Comparison of ENCODE assay signal across 25 cellular contexts in the genomic region with DNA sequence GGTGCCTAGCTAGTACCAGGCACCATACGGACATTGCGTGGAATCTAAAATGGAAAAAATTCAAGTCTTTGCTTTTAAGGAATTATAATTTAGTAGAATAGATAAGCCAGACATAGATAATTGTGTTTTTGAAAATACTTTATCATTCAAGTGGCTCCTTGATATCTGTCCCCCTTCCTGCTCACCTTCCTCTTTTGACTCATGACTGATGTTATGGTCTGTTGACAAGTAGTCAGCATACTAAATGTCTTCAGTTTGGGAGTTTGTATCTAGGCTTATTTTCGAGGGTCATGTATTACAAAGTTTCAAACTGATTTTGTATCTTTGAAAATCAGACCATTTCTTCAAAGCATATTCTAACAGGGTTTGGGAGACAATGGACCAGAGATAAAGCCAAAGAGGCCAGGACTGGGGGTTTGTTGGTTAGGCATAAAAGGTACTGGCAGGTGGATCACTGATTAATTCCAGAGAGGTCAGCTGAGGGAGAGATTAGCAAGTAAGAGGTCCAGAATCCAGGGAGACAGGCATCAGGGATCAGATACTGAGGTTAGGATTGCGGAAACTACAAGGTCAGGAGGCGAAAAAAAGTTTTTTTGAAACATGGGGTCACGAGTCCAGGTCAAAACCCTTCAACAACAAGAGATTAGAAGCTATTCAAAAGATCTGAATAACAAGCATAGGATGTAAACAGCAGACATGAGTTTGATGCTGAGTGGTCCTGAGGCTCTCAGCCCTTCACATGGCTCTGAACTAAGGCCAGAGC. TPM values are rescaled to one million over a fixed set of nuclear protein-coding genes. Genes with fewer than 3 reads are reported as not detected.
A peak's percentile ranks its signal among the peaks of the same experiment; 100 is the strongest.
DNase-seq lines count a peak whose midpoint lies in the region; ATAC-seq and TF ChIP-seq lines count a peak whose summit lies in the region.
"Had no signal": no experiment of that assay in that cellular context is flagged by ENCODE, and none has a peak within 500 bp of the region (broad histone marks: within the 10 kb centered on the region; RNA-seq: fewer than 3 reads in every experiment).

No MANE protein-coding gene starts in this region.

- H3K27me3 Mint-ChIP-seq in naive B cell (no peaks in the 10 kb centered on the region), HFFc6 (ENCODE audit: insufficient read depth) (no peaks in the 10 kb centered on the region), endothelial cell (ENCODE audit: unreplicated experiment) (no peaks in the 10 kb centered on the region)
- H3K27me3 Mint-ChIP-seq: activated naive CD4-positive, alpha-beta T cell treated with anti-CD3 and anti-CD28 coated beads, Interleukin-2, amount 10 ng/mL, durations not matched to agents 7 days and 5 days; CD4-positive, CD25-positive, alpha-beta regulatory T cell had no signal

- DNase-seq in NCI-H526 treated with DMSO at 0.1 percent for 48 hours (lab: John Stamatoyannopoulos, UW) (peak; percentile 9), naive B cell (peak; percentile 44), HFFc6 (no peak), cortex of kidney (lab: John Stamatoyannopoulos, UW) (no peak), NCI-H187 treated with DMSO at 0.1 percent for 48 hours (lab: John Stamatoyannopoulos, UW) (no peak), endothelial cell (ENCODE audit: low spot score) (no peak)
- DNase-seq: activated CD4-positive, alpha-beta T cell treated with anti-CD3 and anti-CD28 coated beads for 1 hour; activated naive CD4-positive, alpha-beta T cell treated with anti-CD3 and anti-CD28 coated beads, Interleukin-2, amount 10 ng/mL, durations not matched to agents 7 days and 5 days; activated T-cell treated with anti-CD3 and anti-CD28 coated beads, Interleukin-2, amount 50 U/mL, for 72 hours; anterior cingulate cortex; caudate nucleus; CD4-positive, CD25-positive, alpha-beta regulatory T cell; DMS153; lower lobe of right lung; NCI-H2029 treated with DMSO at 0.1 percent for 48 hours; testis had no signal

- no peaks in the 10 kb centered on the region for H4K20me1 ChIP-seq in BLaER1

- peaks cover 0 to 2% (median 0%) of the 10 kb centered on the region in 7 donors for H3K9me3 Mint-ChIP-seq in naive B cell
- peaks cover 47% of the 10 kb centered on the region for H3K9me3 Mint-ChIP-seq in HFFc6
- no peaks in the 10 kb centered on the region for H3K9me3 Mint-ChIP-seq in endothelial cell (ENCODE audit: unreplicated experiment)
- H3K9me3 Mint-ChIP-seq: activated naive CD4-positive, alpha-beta T cell treated with anti-CD3 and anti-CD28 coated beads, Interleukin-2, amount 10 ng/mL, durations not matched to agents 7 days and 5 days; activated T-cell treated with anti-CD3 and anti-CD28 coated beads, Interleukin-2, amount 50 U/mL, for 72 hours had no signal

- H3K9me3 ChIP-seq in BLaER1: 0 out of 2 replicates have a peak, but pooled peaks cover under 1% of the 10 kb centered on the region
- H3K9me3 ChIP-seq: lower lobe of right lung, testis had no signal

- no peaks in the 10 kb centered on the region for H3K27me3 ChIP-seq in BLaER1
- H3K27me3 ChIP-seq: testis had no signal

- H3K27ac Mint-ChIP-seq in naive B cell: peak overlapping the region; percentile 98 to 99 (median 99)
- H3K27ac Mint-ChIP-seq in HFFc6: no peak overlapping the region
- H3K27ac Mint-ChIP-seq in endothelial cell (ENCODE audit: unreplicated experiment): no peak overlapping the region
- H3K27ac Mint-ChIP-seq: activated naive CD4-positive, alpha-beta T cell treated with anti-CD3 and anti-CD28 coated beads, Interleukin-2, amount 10 ng/mL, durations not matched to agents 7 days and 5 days; activated T-cell treated with anti-CD3 and anti-CD28 coated beads, Interleukin-2, amount 50 U/mL, for 72 hours; CD4-positive, CD25-positive, alpha-beta regulatory T cell had no signal

- TF ChIP-seq CTCF in HFFc6 (IDR thresholded peaks at IDR 0.05) (no peak), endothelial cell (IDR thresholded peaks at IDR 0.05; ENCODE audit: unreplicated experiment) (no peak)

- H3K4me3 Mint-ChIP-seq in naive B cell (peak overlapping the region; percentile 24 to 88 (median 76)), HFFc6 (no peak overlapping the region), endothelial cell (ENCODE audit: unreplicated experiment) (no peak overlapping the region)
- H3K4me3 Mint-ChIP-seq: activated naive CD4-positive, alpha-beta T cell treated with anti-CD3 and anti-CD28 coated beads, Interleukin-2, amount 10 ng/mL, durations not matched to agents 7 days and 5 days; activated T-cell treated with anti-CD3 and anti-CD28 coated beads, Interleukin-2, amount 50 U/mL, for 72 hours; CD4-positive, CD25-positive, alpha-beta regulatory T cell had no signal

- no peaks in the 10 kb centered on the region for H3K36me3 ChIP-seq in BLaER1
- H3K36me3 ChIP-seq: lower lobe of right lung had no signal

- no peaks in the 10 kb centered on the region for H3K36me3 Mint-ChIP-seq in naive B cell
- no peaks in the 10 kb centered on the region; the same call in 1 of the 2 replicates for H3K36me3 Mint-ChIP-seq in HFFc6 (ENCODE audit: low read depth)
- no peaks in the 10 kb centered on the region for H3K36me3 Mint-ChIP-seq in endothelial cell (ENCODE audit: low read depth, unreplicated experiment)
- H3K36me3 Mint-ChIP-seq: activated naive CD4-positive, alpha-beta T cell treated with anti-CD3 and anti-CD28 coated beads, Interleukin-2, amount 10 ng/mL, durations not matched to agents 7 days and 5 days; CD4-positive, CD25-positive, alpha-beta regulatory T cell had no signal

- no peak overlapping the region for H3K9ac ChIP-seq in BLaER1

- H3K4me1 ChIP-seq in BLaER1: peaks cover 46% of the 10 kb centered on the region
- H3K4me1 ChIP-seq: lower lobe of right lung, testis had no signal

- H3K4me3 ChIP-seq in BLaER1: no peak overlapping the region
- H3K4me3 ChIP-seq: lower lobe of right lung, testis had no signal

- H3K4me2 ChIP-seq in BLaER1: peak overlapping the region; percentile 77

- H3K4me1 Mint-ChIP-seq in naive B cell (peaks cover 47 to 55% (median 50%) of the 10 kb centered on the region in 3 donors), HFFc6 (ENCODE audit: low read depth) (no peaks in the 10 kb centered on the region), endothelial cell (ENCODE audit: unreplicated experiment) (peaks cover 9% of the 10 kb centered on the region)
- H3K4me1 Mint-ChIP-seq: activated naive CD4-positive, alpha-beta T cell treated with anti-CD3 and anti-CD28 coated beads, Interleukin-2, amount 10 ng/mL, durations not matched to agents 7 days and 5 days; CD4-positive, CD25-positive, alpha-beta regulatory T cell had no signal

- peak overlapping the region; percentile 42; the same call in 1 of the 2 replicates for H3K27ac ChIP-seq in BLaER1
- H3K27ac ChIP-seq: epithelial cell of prostate, lower lobe of right lung, testis had no signal

- ATAC-seq in GM18868 (IDR thresholded peaks at IDR 0.05; ENCODE audit: unreplicated experiment) (peak; percentile 34), naive B cell (ENCODE audit: low read depth in 2 of 2) (peak; percentile 53 to 58)
- ATAC-seq: activated T-cell treated with anti-CD3 and anti-CD28 coated beads, Interleukin-2, amount 50 U/mL, for 72 hours; lower lobe of right lung; sciatic nerve had no signal

RNA-seq across cellular contexts. Expression of a gene that starts 31.5 kb away (rescaled TPM):
- polyA plus RNA-seq in naive B cell (ENCODE audit: low read depth in 6 of 6): 10 to 100 TPM; 15.4 to 33.2 (median 21.1) TPM
- not detected for total RNA-seq in HFFc6 (2021; fragmentation: NEBNext Ultra II Directional; extraction: Animal tissue kit (Norgen Biotek cat#: 25700))
- 1.3 TPM for total RNA-seq in endothelial cell (ENCODE audit: unreplicated experiment)
- total RNA-seq: activated CD8-positive, alpha-beta memory T cell treated with anti-CD3 and anti-CD28 coated beads for 36 hours; CD4-positive, CD25-positive, alpha-beta regulatory T cell; fibroblast of villous mesenchyme; HT-29; osteoblast had no signal
- polyA plus RNA-seq: keratinocyte had no signal

Comparison
In these comparisons a context has a peak if more than half of its experiments do, and no peak if none do; other contexts are left out.
1. DNase-seq: peak in NCI-H526 treated with DMSO at 0.1 percent for 48 hours (single experiment) and naive B cell (single experiment); none in HFFc6 (single experiment), cortex of kidney (single experiment), NCI-H187 treated with DMSO at 0.1 percent for 48 hours (single experiment) and endothelial cell (single experiment).
2. H3K27ac Mint-ChIP-seq: peak in naive B cell (6 of 6); none in HFFc6 (single experiment) and endothelial cell (single experiment).
3. H3K4me3 Mint-ChIP-seq: peak in naive B cell (8 of 8); none in HFFc6 (single experiment) and endothelial cell (single experiment).